In genomic region chr2:144332356-144333143, GRCh38 we compare ENCODE assay signal across 8 cellular contexts.
DNase-seq lines count a peak whose midpoint lies in the region; TF ChIP-seq lines count a peak whose summit lies in the region.

No MANE protein-coding gene starts in this region.

- H3K4me3 ChIP-seq in fibroblast of the aortic adventitia (ENCODE audit: low read depth, low read length): peak overlapping the region; percentile 84

- H3K9me3 Mint-ChIP-seq in nephron progenitor cell: peaks cover 5% of the 10 kb centered on the region
- H3K9me3 Mint-ChIP-seq in stimulated activated naive CD8-positive, alpha-beta T cell treated with anti-CD3 and anti-CD28 coated beads, Interleukin-15, Interleukin-2, amounts not matched to agents 100 ng/mL and 50 ng/mL, for 24 hours: peaks cover 3% of the 10 kb centered on the region

- no peak for TF ChIP-seq CTCF in fibroblast of the aortic adventitia (IDR thresholded peaks at IDR 0.05; ENCODE audit: insufficient read depth, low read length)
- TF ChIP-seq CTCF in nephron progenitor cell (IDR thresholded peaks at IDR 0.05): no peak

- DNase-seq in ELF-1 (ENCODE audit: low read depth, low spot score) (peak; percentile 90), GOT3 (lab: John Stamatoyannopoulos, UW) (peak; percentile 76), Kasumi-1 (lab: John Stamatoyannopoulos, UW) (peak; percentile 90 to 94), RPMI8226 (peak; percentile 91), fibroblast of the aortic adventitia (ENCODE audit: low read depth) (peak; percentile 73), nephron progenitor cell (peak; percentile 89)
- peak; percentile 84 for DNase-seq in activated T-helper 9 cell treated with anti-CD3 and anti-CD28 coated beads, Interleukin-2, amount 50 U/mL, for 16 hours (ENCODE audit: low read depth)

- H3K4me1 Mint-ChIP-seq in nephron progenitor cell: peaks cover 27% of the 10 kb centered on the region
- peaks cover 61% of the 10 kb centered on the region for H3K4me1 Mint-ChIP-seq in stimulated activated naive CD8-positive, alpha-beta T cell treated with anti-CD3 and anti-CD28 coated beads, Interleukin-15, Interleukin-2, amounts not matched to agents 100 ng/mL and 50 ng/mL, for 24 hours (ENCODE audit: low read depth)

- peaks cover 12% of the 10 kb centered on the region for H3K27me3 Mint-ChIP-seq in nephron progenitor cell (ENCODE audit: low read depth, poor library complexity)
- H3K27me3 Mint-ChIP-seq in stimulated activated naive CD8-positive, alpha-beta T cell treated with anti-CD3 and anti-CD28 coated beads, Interleukin-15, Interleukin-2, amounts not matched to agents 100 ng/mL and 50 ng/mL, for 24 hours: peaks cover 3% of the 10 kb centered on the region

- H3K27ac Mint-ChIP-seq in nephron progenitor cell: peak overlapping the region; percentile 2
- H3K27ac Mint-ChIP-seq in stimulated activated naive CD8-positive, alpha-beta T cell treated with anti-CD3 and anti-CD28 coated beads, Interleukin-15, Interleukin-2, amounts not matched to agents 100 ng/mL and 50 ng/mL, for 24 hours: peak overlapping the region; percentile 91

- H3K4me3 Mint-ChIP-seq in nephron progenitor cell: peak overlapping the region; percentile 88
- peak overlapping the region; percentile 95 for H3K4me3 Mint-ChIP-seq in stimulated activated naive CD8-positive, alpha-beta T cell treated with anti-CD3 and anti-CD28 coated beads, Interleukin-15, Interleukin-2, amounts not matched to agents 100 ng/mL and 50 ng/mL, for 24 hours

- peaks cover 8% of the 10 kb centered on the region for H3K36me3 Mint-ChIP-seq in nephron progenitor cell (ENCODE audit: low read depth)
- peaks cover 18% of the 10 kb centered on the region for H3K36me3 Mint-ChIP-seq in stimulated activated naive CD8-positive, alpha-beta T cell treated with anti-CD3 and anti-CD28 coated beads, Interleukin-15, Interleukin-2, amounts not matched to agents 100 ng/mL and 50 ng/mL, for 24 hours (ENCODE audit: low read depth)

Comparison
In these comparisons a context has a peak if more than half of its experiments do, and no peak if none do; other contexts are left out.
1. Peak in every context shown above with its lines: DNase-seq and H3K4me3 ChIP-seq.